31 cellular contexts compared by ENCODE assay signal in genomic region chr16:88515405-88515804, GRCh38.
"Had no signal": no experiment of that assay in that cellular context is flagged by ENCODE, and none has a peak within 500 bp of the region (broad histone marks: within the 10 kb centered on the region; RNA-seq: fewer than 3 reads in every experiment).

No MANE protein-coding gene starts in this region.

- H3K4me3 ChIP-seq: ascending aorta, breast epithelium, cardiac muscle cell, coronary artery, dorsolateral prefrontal cortex, esophagus muscularis mucosa, gastrocnemius medialis, heart left ventricle had no signal

- H3K4me3 Mint-ChIP-seq: activated CD4-positive, alpha-beta memory T cell treated with anti-CD3 and anti-CD28 coated beads for 36 hours; activated CD4-positive, alpha-beta T cell treated with anti-CD3 and anti-CD28 coated beads for 36 hours; activated CD4-positive, alpha-beta T cell treated with anti-CD3 and anti-CD28 coated beads, Interleukin-2, amount 10 ng/mL, durations not matched to agents 24 days and 14 days; activated CD8-positive, alpha-beta memory T cell treated with anti-CD3 and anti-CD28 coated beads, Interleukin-2, amount 10 ng/mL, durations not matched to agents 7 days and 5 days; activated CD8-positive, alpha-beta T cell treated with anti-CD3 and anti-CD28 coated beads, Interleukin-2, amount 10 ng/mL, durations not matched to agents 7 days and 5 days; activated naive CD4-positive, alpha-beta T cell treated with anti-CD3 and anti-CD28 coated beads, Interleukin-2, amount 10 ng/mL, durations not matched to agents 7 days and 5 days; activated naive CD8-positive, alpha-beta T cell treated with anti-CD3 and anti-CD28 coated beads, Interleukin-2, amount 10 ng/mL, durations not matched to agents 7 days and 5 days; activated T-helper 1 cell treated with anti-CD3 and anti-CD28 coated beads, Interleukin-12 subunit alpha, Interleukin-12 subunit beta, Interleukin-2, Interleukin-4 antibody, amounts not matched to agents 30 ng/mL and 10 ng/mL and 1 ng/mL, durations not matched to agents 14 hours and 24 hours and 36 hours; brain; dendritic cell treated with granulocyte-macrophage colony-stimulating factor and Interleukin-4, amounts not matched to agents 40 ng/mL and 50 ng/mL, for 4 days had no signal

- H3K36me3 ChIP-seq: ascending aorta, breast epithelium, cardiac muscle cell, esophagus muscularis mucosa, gastrocnemius medialis, heart left ventricle had no signal

- H3K27ac ChIP-seq: ascending aorta, breast epithelium, cardiac muscle cell, coronary artery, esophagus muscularis mucosa, foreskin keratinocyte, gastrocnemius medialis, heart left ventricle had no signal

- H3K9me3 ChIP-seq: ascending aorta, breast epithelium, esophagus muscularis mucosa, gastrocnemius medialis, heart left ventricle had no signal

- ATAC-seq: activated CD4-positive, alpha-beta T cell treated with anti-CD3 and anti-CD28 coated beads for 36 hours; activated CD8-positive, alpha-beta memory T cell treated with anti-CD3 and anti-CD28 coated beads, Interleukin-2, amount 10 ng/mL, durations not matched to agents 7 days and 5 days; activated CD8-positive, alpha-beta T cell treated with anti-CD3 and anti-CD28 coated beads, Interleukin-2, amount 10 ng/mL, durations not matched to agents 7 days and 5 days; activated naive CD4-positive, alpha-beta T cell treated with anti-CD3 and anti-CD28 coated beads, Interleukin-2, amount 50 U/mL, for 72 hours; foreskin keratinocyte; gastrocnemius medialis had no signal

- H3K27ac Mint-ChIP-seq: activated CD4-positive, alpha-beta memory T cell treated with anti-CD3 and anti-CD28 coated beads for 36 hours; activated CD4-positive, alpha-beta T cell treated with anti-CD3 and anti-CD28 coated beads for 36 hours; activated CD4-positive, alpha-beta T cell treated with anti-CD3 and anti-CD28 coated beads, Interleukin-2, amount 10 ng/mL, durations not matched to agents 24 days and 14 days; activated CD8-positive, alpha-beta memory T cell treated with anti-CD3 and anti-CD28 coated beads, Interleukin-2, amount 10 ng/mL, durations not matched to agents 7 days and 5 days; activated CD8-positive, alpha-beta T cell treated with anti-CD3 and anti-CD28 coated beads, Interleukin-2, amount 10 ng/mL, durations not matched to agents 7 days and 5 days; activated naive CD4-positive, alpha-beta T cell treated with anti-CD3 and anti-CD28 coated beads, Interleukin-2, amount 10 ng/mL, durations not matched to agents 7 days and 5 days; activated naive CD4-positive, alpha-beta T cell treated with anti-CD3 and anti-CD28 coated beads, Interleukin-2, amount 50 U/mL, for 72 hours; activated naive CD8-positive, alpha-beta T cell treated with anti-CD3 and anti-CD28 coated beads, Interleukin-2, amount 10 ng/mL, durations not matched to agents 7 days and 5 days; activated T-helper 1 cell treated with anti-CD3 and anti-CD28 coated beads, Interleukin-12 subunit alpha, Interleukin-12 subunit beta, Interleukin-2, Interleukin-4 antibody, amounts not matched to agents 30 ng/mL and 10 ng/mL and 1 ng/mL, durations not matched to agents 14 hours and 24 hours and 36 hours; dendritic cell treated with granulocyte-macrophage colony-stimulating factor and Interleukin-4, amounts not matched to agents 40 ng/mL and 50 ng/mL, for 4 days had no signal

- H3K27me3 Mint-ChIP-seq: activated CD4-positive, alpha-beta memory T cell treated with anti-CD3 and anti-CD28 coated beads for 36 hours; activated CD4-positive, alpha-beta T cell treated with anti-CD3 and anti-CD28 coated beads for 36 hours; activated CD4-positive, alpha-beta T cell treated with anti-CD3 and anti-CD28 coated beads, Interleukin-2, amount 10 ng/mL, durations not matched to agents 24 days and 14 days; activated CD8-positive, alpha-beta memory T cell treated with anti-CD3 and anti-CD28 coated beads, Interleukin-2, amount 10 ng/mL, durations not matched to agents 7 days and 5 days; activated naive CD4-positive, alpha-beta T cell treated with anti-CD3 and anti-CD28 coated beads, Interleukin-2, amount 10 ng/mL, durations not matched to agents 7 days and 5 days; activated naive CD8-positive, alpha-beta T cell treated with anti-CD3 and anti-CD28 coated beads, Interleukin-2, amount 10 ng/mL, durations not matched to agents 7 days and 5 days; dendritic cell treated with granulocyte-macrophage colony-stimulating factor and Interleukin-4, amounts not matched to agents 40 ng/mL and 50 ng/mL, for 4 days had no signal

- H3K27me3 ChIP-seq: ascending aorta, breast epithelium, cardiac muscle cell, dorsolateral prefrontal cortex, foreskin keratinocyte, heart left ventricle had no signal

- H3K4me1 Mint-ChIP-seq: activated CD4-positive, alpha-beta T cell treated with anti-CD3 and anti-CD28 coated beads for 36 hours; activated CD4-positive, alpha-beta T cell treated with anti-CD3 and anti-CD28 coated beads, Interleukin-2, amount 10 ng/mL, durations not matched to agents 24 days and 14 days; activated CD8-positive, alpha-beta memory T cell treated with anti-CD3 and anti-CD28 coated beads, Interleukin-2, amount 10 ng/mL, durations not matched to agents 7 days and 5 days; activated naive CD4-positive, alpha-beta T cell treated with anti-CD3 and anti-CD28 coated beads, Interleukin-2, amount 10 ng/mL, durations not matched to agents 7 days and 5 days; activated naive CD8-positive, alpha-beta T cell treated with anti-CD3 and anti-CD28 coated beads, Interleukin-2, amount 10 ng/mL, durations not matched to agents 7 days and 5 days had no signal

- DNase-seq: activated CD4-positive, alpha-beta memory T cell treated with anti-CD3 and anti-CD28 coated beads for 36 hours; activated CD4-positive, alpha-beta T cell treated with anti-CD3 and anti-CD28 coated beads for 36 hours; activated CD4-positive, alpha-beta T cell treated with anti-CD3 and anti-CD28 coated beads, Interleukin-2, amount 10 ng/mL, durations not matched to agents 24 days and 14 days; activated CD4-positive, CD25-positive, alpha-beta regulatory T cell; activated CD4-positive, CD25-positive, alpha-beta regulatory T cell treated with anti-CD3 and anti-CD28 coated beads, Interleukin-2, amount 50 U/mL, for 72 hours; activated CD8-positive, alpha-beta memory T cell treated with anti-CD3 and anti-CD28 coated beads, Interleukin-2, amount 10 ng/mL, durations not matched to agents 7 days and 5 days; activated CD8-positive, alpha-beta memory T cell treated with anti-CD3 and anti-CD28 coated beads, Interleukin-2, amount 50 U/mL, for 4 hours; activated CD8-positive, alpha-beta T cell treated with anti-CD3 and anti-CD28 coated beads, Interleukin-2, amount 10 ng/mL, durations not matched to agents 7 days and 5 days; activated gamma-delta T cell; activated naive CD4-positive, alpha-beta T cell; activated naive CD4-positive, alpha-beta T cell treated with anti-CD3 and anti-CD28 coated beads, Interleukin-2, amount 10 ng/mL, durations not matched to agents 7 days and 5 days; activated naive CD8-positive, alpha-beta T cell treated with anti-CD3 and anti-CD28 coated beads, Interleukin-2, amount 10 ng/mL, durations not matched to agents 7 days and 5 days; activated T-cell treated with anti-CD3 and anti-CD28 coated beads, Interleukin-2, amount 50 U/mL, for 1 hour; activated T-cell treated with anti-CD3 and anti-CD28 coated beads, Interleukin-2, amount 50 U/mL, for 48 hours; central memory CD4-positive, alpha-beta T cell; dorsolateral prefrontal cortex; effector memory CD4-positive, alpha-beta T cell; foreskin keratinocyte; gastrocnemius medialis; glutamatergic neuron; heart left ventricle; T-helper 2 cell had no signal

- H3K4me1 ChIP-seq: ascending aorta, breast epithelium, esophagus muscularis mucosa, foreskin keratinocyte, gastrocnemius medialis had no signal
